8 cellular contexts compared by ENCODE assay signal in genomic region chr1:145964328-145965118, GRCh38. TPM values are rescaled to one million over a fixed set of nuclear protein-coding genes. Genes with fewer than 3 reads are reported as not detected.
DNase-seq lines count a peak whose midpoint lies in the region; ATAC-seq, FAIRE-seq and TF ChIP-seq lines count a peak whose summit lies in the region.

ANKRD34A (minus strand) TSS chr1:145964575; CDS start chr1:145961759, 2,816 bp downstream.
POLR3GL (plus strand) TSS chr1:145964690; CDS start chr1:145974866, 10,176 bp downstream.

- H2AFZ ChIP-seq in KMS-11 (ENCODE audit: low read depth), result peak within 1 kb of the TSS; percentile 72

- no peaks in the 10 kb centered on the region for H3K27me3 ChIP-seq in DOHH2 (ENCODE audit: control insufficient read depth, low read length)
- no peaks in the 10 kb centered on the region for H3K27me3 ChIP-seq in KMS-11 (ENCODE audit: insufficient read depth, low read depth)

- H3K79me2 ChIP-seq in DOHH2 (ENCODE audit: control insufficient read depth, low read length) (peaks cover 27% of the 10 kb centered on the region), KMS-11 (ENCODE audit: insufficient read depth, low read depth) (no peaks in the 10 kb centered on the region)

- H3K27ac ChIP-seq in DOHH2 (ENCODE audit: low read depth, low read length) (peak within 1 kb of the TSS; percentile 66), KMS-11 (peak within 1 kb of the TSS; percentile 4; the same call in 1 of the 2 replicates)

- peaks cover 36 to 66% (median 64%) of the 10 kb centered on the region in 4 donors for H3K4me1 Mint-ChIP-seq in naive thymus-derived CD8-positive, alpha-beta T cell
- H3K4me1 Mint-ChIP-seq in stimulated activated naive B cell treated with anti-CD40 and anti-IgM and Interleukin-4, amounts not matched to agents 10 μg/mL and 1 μg/mL and 100 μg/mL, for 72 hours, result peaks cover 32 to 52% of the 10 kb centered on the region in 2 donors

- FAIRE-seq in RCC 7860 (lab: Jason Lieb, UNC), result peak; percentile 84

- POLR2A ChIA-PET in naive thymus-derived CD8-positive, alpha-beta T cell (lab: Charles Lee), result interaction anchor here (0.6 to 17.9 kb wide), 20 partner anchors 9 to 140 kb away, joined by 3 to 462 read pairs (median 6); partner anchors contain the start of genes PEX11B, PIAS3, POLR3C and RBM8A

- H3K4me3 ChIP-seq in DOHH2 (ENCODE audit: low read length), result peak within 1 kb of the TSS; percentile 81
- peak within 1 kb of the TSS; percentile 100 for H3K4me3 ChIP-seq in KMS-11 (IDR thresholded peaks at IDR 0.05; ENCODE audit: insufficient read depth, low read depth, low read length)
- H3K4me3 ChIP-seq in fibroblast of mammary gland (ENCODE audit: control insufficient read depth, low read depth, low read length), result peak within 1 kb of the TSS; percentile 90

- peaks cover 14% of the 10 kb centered on the region for H3F3A ChIP-seq in DOHH2 (ENCODE audit: control insufficient read depth, insufficient read depth)

- H3K36me3 ChIP-seq in DOHH2 (ENCODE audit: control insufficient read depth, low read length) (peaks cover 7% of the 10 kb centered on the region), KMS-11 (ENCODE audit: insufficient read depth) (no peaks in the 10 kb centered on the region)

- peak; percentile 93 for ATAC-seq in GM21786 (IDR thresholded peaks at IDR 0.05; ENCODE audit: unreplicated experiment)
- peak; percentile 84 to 87 for ATAC-seq in naive thymus-derived CD8-positive, alpha-beta T cell
- peak; percentile 90 for ATAC-seq in stimulated activated naive B cell treated with anti-CD40 and anti-IgM and Interleukin-4, amounts not matched to agents 10 μg/mL and 1 μg/mL and 100 μg/mL, for 72 hours (replicated peaks)

- H3K9ac ChIP-seq in KMS-11, result peak within 1 kb of the TSS; percentile 33; the same call in 1 of the 2 replicates

- no peaks in the 10 kb centered on the region for H3K27me3 Mint-ChIP-seq in naive thymus-derived CD8-positive, alpha-beta T cell
- no peaks in the 10 kb centered on the region for H3K27me3 Mint-ChIP-seq in stimulated activated naive B cell treated with anti-CD40 and anti-IgM and Interleukin-4, amounts not matched to agents 10 μg/mL and 1 μg/mL and 100 μg/mL, for 72 hours

- H3K4me2 ChIP-seq in DOHH2 (ENCODE audit: low read length) (peak within 1 kb of the TSS; percentile 98), KMS-11 (peak within 1 kb of the TSS; percentile 88)

- peak within 1 kb of the TSS; percentile 88 to 99 (median 92) for H3K4me3 Mint-ChIP-seq in naive thymus-derived CD8-positive, alpha-beta T cell
- peak within 1 kb of the TSS; percentile 90 to 96 for H3K4me3 Mint-ChIP-seq in stimulated activated naive B cell treated with anti-CD40 and anti-IgM and Interleukin-4, amounts not matched to agents 10 μg/mL and 1 μg/mL and 100 μg/mL, for 72 hours

- H3K9me2 ChIP-seq in DOHH2 (replicated peaks; ENCODE audit: control insufficient read depth, low read length), result no peaks in the 10 kb centered on the region

- H3K36me3 Mint-ChIP-seq in naive thymus-derived CD8-positive, alpha-beta T cell, result peaks cover 4 to 13% (median 9%) of the 10 kb centered on the region in 3 donors
- H3K36me3 Mint-ChIP-seq in stimulated activated naive B cell treated with anti-CD40 and anti-IgM and Interleukin-4, amounts not matched to agents 10 μg/mL and 1 μg/mL and 100 μg/mL, for 72 hours, result peaks cover 9 to 10% of the 10 kb centered on the region in 2 donors

- H4K20me1 ChIP-seq in DOHH2 (ENCODE audit: control insufficient read depth, insufficient read depth, low read depth, low read length) (no peaks in the 10 kb centered on the region), KMS-11 (ENCODE audit: insufficient read depth) (no peaks in the 10 kb centered on the region)

- no peaks in the 10 kb centered on the region; the same call in 1 of the 2 replicates for H3K9me3 ChIP-seq in DOHH2 (ENCODE audit: control insufficient read depth, insufficient read depth, low read length)

- H3K4me1 ChIP-seq in DOHH2 (ENCODE audit: control insufficient read depth, low read length) (peaks cover 50% of the 10 kb centered on the region), KMS-11 (ENCODE audit: low read depth, poor library complexity, severe bottlenecking) (peaks cover 21% of the 10 kb centered on the region)

- DNase-seq in RCC 7860 (ENCODE audit: low spot score), result peak; percentile 89
- peak; percentile 80 for DNase-seq in activated T-helper 1 cell treated with Interleukin-2 at 50 U/mL for 16 hours (ENCODE audit: low read depth)
- peak; percentile 91 for DNase-seq in fibroblast of mammary gland (ENCODE audit: low read depth)
- DNase-seq in naive thymus-derived CD8-positive, alpha-beta T cell, result peak; percentile 75 to 95 (median 89)
- DNase-seq in stimulated activated naive B cell treated with anti-CD40 and anti-IgM and Interleukin-4, amounts not matched to agents 10 μg/mL and 1 μg/mL and 100 μg/mL, for 72 hours, result peak; percentile 87

- TF ChIP-seq CTCF in DOHH2 (IDR thresholded peaks at IDR 0.05; ENCODE audit: low read depth, low read length, poor library complexity, severe bottlenecking), result no peak
- 0 out of 2 replicates have a peak, but pooled peaks have one; percentile 22 for TF ChIP-seq CTCF in KMS-11 (conservative IDR thresholded peaks at IDR 0.05; ENCODE audit: low read depth, low read length)
- TF ChIP-seq CTCF in fibroblast of mammary gland (conservative IDR thresholded peaks at IDR 0.05; ENCODE audit: control insufficient read depth, insufficient read depth, low read depth, low read length), result no peak

- H3K27ac Mint-ChIP-seq in naive thymus-derived CD8-positive, alpha-beta T cell, result peak within 1 kb of the TSS; percentile 86 to 99 (median 98)
- H3K27ac Mint-ChIP-seq in stimulated activated naive B cell treated with anti-CD40 and anti-IgM and Interleukin-4, amounts not matched to agents 10 μg/mL and 1 μg/mL and 100 μg/mL, for 72 hours, result peak within 1 kb of the TSS; percentile 94

- peaks cover 0 to 5% (median 0%) of the 10 kb centered on the region in 9 donors for H3K9me3 Mint-ChIP-seq in naive thymus-derived CD8-positive, alpha-beta T cell
- H3K9me3 Mint-ChIP-seq in stimulated activated naive B cell treated with anti-CD40 and anti-IgM and Interleukin-4, amounts not matched to agents 10 μg/mL and 1 μg/mL and 100 μg/mL, for 72 hours, result no peaks in the 10 kb centered on the region

RNA-seq across cellular contexts. Expression of gene ANKRD34A, which starts in this region (rescaled TPM):
- 1 to 10 TPM in 1 of 2 experiments, under 1 TPM in 1; 0.96 to 1.6 TPM for total RNA-seq in naive thymus-derived CD8-positive, alpha-beta T cell
- polyA plus RNA-seq in naive thymus-derived CD8-positive, alpha-beta T cell, result under 1 TPM; 0.12 to 0.38 (median 0.25) TPM

RNA-seq across cellular contexts. Expression of gene POLR3GL, which starts in this region (rescaled TPM):
- 10 to 100 TPM; 32.5 to 34.4 TPM for total RNA-seq in naive thymus-derived CD8-positive, alpha-beta T cell
- polyA plus RNA-seq in naive thymus-derived CD8-positive, alpha-beta T cell, result 100 to 1,000 TPM in 1 of 3 donors, 10 to 100 TPM in 2; 98.4 to 101 (median 98.6) TPM

Comparison
In these comparisons a context has a peak if more than half of its experiments do, and no peak if none do; other contexts are left out.
1. Peak in every context shown above with its lines: DNase-seq, ATAC-seq, H3K4me3 ChIP-seq and H3K27ac ChIP-seq.